In genomic region chr9:7259544-7260241, GRCh38 we compare ENCODE assay signal across 1 cellular context.
TF ChIP-seq lines count a peak whose summit lies in the region.

No MANE protein-coding gene starts in this region.

TF ChIP-seq in WTC11, 78 proteins besides CTCF, POLR2A, EP300 and RAD21 (continued from another document):
- TF ChIP-seq ZNF317 (CRISPR knock-in tag; IDR thresholded peaks at IDR 0.05; ENCODE audit: borderline replicate concordance, low read depth) = no peak
- no peak for TF ChIP-seq FOXP1 (CRISPR knock-in tag; IDR thresholded peaks at IDR 0.05; ENCODE audit: borderline replicate concordance)
- TF ChIP-seq ETV6 (CRISPR knock-in tag; IDR thresholded peaks at IDR 0.05) = no peak
- TF ChIP-seq SMAD3 (CRISPR knock-in tag; IDR thresholded peaks at IDR 0.05; ENCODE audit: borderline replicate concordance) = no peak
- TF ChIP-seq PREB (CRISPR knock-in tag; IDR thresholded peaks at IDR 0.05; ENCODE audit: borderline replicate concordance) = no peak
- no peak for TF ChIP-seq PRRX2 (CRISPR knock-in tag; IDR thresholded peaks at IDR 0.05)
- no peak for TF ChIP-seq JAZF1 (CRISPR knock-in tag; IDR thresholded peaks at IDR 0.05)
- no peak for TF ChIP-seq ZSCAN18 (CRISPR knock-in tag; IDR thresholded peaks at IDR 0.05)
- no peak for TF ChIP-seq TCF7 (CRISPR knock-in tag; IDR thresholded peaks at IDR 0.05; ENCODE audit: low read depth)
- no peak for TF ChIP-seq IRF2 (CRISPR knock-in tag; IDR thresholded peaks at IDR 0.05; ENCODE audit: borderline replicate concordance, low read depth)
